ENCODE assay signal across 22 cellular contexts in genomic region chr12:60393093-60393492, GRCh38.
"Had no signal": no experiment of that assay in that cellular context is flagged by ENCODE, and none has a peak within 500 bp of the region (broad histone marks: within the 10 kb centered on the region; RNA-seq: fewer than 3 reads in every experiment).

No MANE protein-coding gene starts in this region.

- ATAC-seq: HepG2 had no signal

- H3K27ac ChIP-seq: SJSA1, SK-N-MC had no signal

- H3K36me3 ChIP-seq: MG63, SJSA1 had no signal

- H3K27me3 ChIP-seq: MG63, SJSA1 had no signal

- FAIRE-seq: HepG2, RCC 7860 had no signal

- H3K4me3 ChIP-seq: MG63, SJSA1, SK-N-MC had no signal

- DNase-seq: IMR-90, Karpas-422, KG1, MG63, NCI-H1092 treated with DMSO at 0.1 percent for 48 hours, NCI-H1417, NCI-H1436 treated with DMSO at 0.1 percent for 48 hours, NCI-H1694, NCI-H1930, NCI-H2081, NCI-H2107, NCI-H2227 treated with DMSO at 0.1 percent for 48 hours, NCI-H524, NCI-H526 treated with DMSO at 0.1 percent for 48 hours, NCI-H748 treated with DMSO at 0.1 percent for 48 hours, Right ventricle myocardium superior, RPMI8226, SIG-M5 had no signal

- H3K9me3 ChIP-seq: MG63, SJSA1 had no signal
